ENCODE assay signal across 15 cellular contexts in the genomic region with DNA sequence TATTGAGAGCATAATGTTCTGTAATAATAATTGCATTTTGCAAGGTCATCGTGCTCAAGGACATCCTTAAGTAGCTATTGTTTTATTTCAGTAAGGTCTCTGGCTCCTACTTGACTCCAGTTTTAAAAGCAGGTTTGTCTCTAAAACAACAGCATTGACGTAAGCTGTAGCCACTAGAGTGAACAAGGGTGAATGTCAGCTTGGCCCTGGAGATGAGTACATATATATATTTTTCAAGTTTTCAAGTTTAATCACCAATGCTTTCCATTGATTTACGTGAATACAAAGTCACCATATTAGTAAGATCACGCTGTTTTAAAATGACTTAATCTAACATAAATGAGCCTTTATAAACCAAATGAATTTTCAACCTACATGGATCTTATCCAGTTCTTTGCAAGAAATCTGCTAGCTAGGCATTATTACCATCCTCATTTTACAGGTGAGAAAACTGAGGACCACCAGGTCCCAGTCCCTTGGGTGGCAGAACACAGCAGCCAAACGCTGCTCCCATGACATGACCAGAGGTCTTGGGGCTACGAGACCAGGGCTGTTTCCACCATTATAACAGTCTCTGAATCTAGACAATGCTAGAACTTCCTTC. TPM values are rescaled to one million over a fixed set of nuclear protein-coding genes. Genes with fewer than 3 reads are reported as not detected.
DNase-seq lines count a peak whose midpoint lies in the region; ATAC-seq and TF ChIP-seq lines count a peak whose summit lies in the region.
"Had no signal": no experiment of that assay in that cellular context is flagged by ENCODE, and none has a peak within 500 bp of the region (broad histone marks: within the 10 kb centered on the region; RNA-seq: fewer than 3 reads in every experiment).

No MANE protein-coding gene starts in this region.

- H3K4me3 ChIP-seq in dorsolateral prefrontal cortex: no peak overlapping the region

- H3K4me3 Mint-ChIP-seq in activated CD4-positive, alpha-beta T cell treated with anti-CD3 and anti-CD28 coated beads for 36 hours: no peak overlapping the region
- no peak overlapping the region for H3K4me3 Mint-ChIP-seq in activated CD4-positive, alpha-beta T cell treated with anti-CD3 and anti-CD28 coated beads, Interleukin-2, amount 10 ng/mL, durations not matched to agents 24 days and 14 days
- H3K4me3 Mint-ChIP-seq in stimulated activated effector memory CD8-positive, alpha-beta T cell treated with anti-CD3 and anti-CD28 coated beads, Interleukin-12 subunit alpha, Interleukin-12 subunit beta, amount 100 ng/mL, for 72 hours: no peak overlapping the region
- no peak overlapping the region for H3K4me3 Mint-ChIP-seq in CD14-positive monocyte
- H3K4me3 Mint-ChIP-seq: CD4-positive, alpha-beta T cell; HFFc6; IgD-negative memory B cell had no signal

- H3K27me3 ChIP-seq in dorsolateral prefrontal cortex: peaks cover 0 to 7% (median 0%) of the 10 kb centered on the region in 45 donors
- H3K27me3 ChIP-seq: BE2C had no signal

- no peak overlapping the region for H3K27ac Mint-ChIP-seq in activated CD4-positive, alpha-beta T cell treated with anti-CD3 and anti-CD28 coated beads for 36 hours
- no peak overlapping the region for H3K27ac Mint-ChIP-seq in activated CD4-positive, alpha-beta T cell treated with anti-CD3 and anti-CD28 coated beads, Interleukin-2, amount 10 ng/mL, durations not matched to agents 24 days and 14 days
- no peak overlapping the region for H3K27ac Mint-ChIP-seq in stimulated activated effector memory CD8-positive, alpha-beta T cell treated with anti-CD3 and anti-CD28 coated beads, Interleukin-12 subunit alpha, Interleukin-12 subunit beta, amount 100 ng/mL, for 72 hours
- H3K27ac Mint-ChIP-seq in CD14-positive monocyte: no peak overlapping the region
- H3K27ac Mint-ChIP-seq: CD4-positive, alpha-beta T cell; HFFc6; IgD-negative memory B cell had no signal

- no peaks in the 10 kb centered on the region for H3K4me1 Mint-ChIP-seq in activated CD4-positive, alpha-beta T cell treated with anti-CD3 and anti-CD28 coated beads for 36 hours
- no peaks in the 10 kb centered on the region for H3K4me1 Mint-ChIP-seq in activated CD4-positive, alpha-beta T cell treated with anti-CD3 and anti-CD28 coated beads, Interleukin-2, amount 10 ng/mL, durations not matched to agents 24 days and 14 days
- no peaks in the 10 kb centered on the region for H3K4me1 Mint-ChIP-seq in stimulated activated effector memory CD8-positive, alpha-beta T cell treated with anti-CD3 and anti-CD28 coated beads, Interleukin-12 subunit alpha, Interleukin-12 subunit beta, amount 100 ng/mL, for 72 hours
- no peaks in the 10 kb centered on the region for H3K4me1 Mint-ChIP-seq in CD14-positive monocyte

- intact Hi-C loops in activated CD4-positive, alpha-beta T cell treated with anti-CD3 and anti-CD28 coated beads for 36 hours (cut with DNase I, micrococcal nuclease): no loop called here
- intact Hi-C loops in activated CD4-positive, alpha-beta T cell treated with anti-CD3 and anti-CD28 coated beads, Interleukin-2, amount 10 ng/mL, durations not matched to agents 24 days and 14 days (cut with micrococcal nuclease): no loop called here
- intact Hi-C loops in dorsolateral prefrontal cortex (cut with DNase I) (loop anchor here (5.0 to 10.0 kb wide), 2 partner anchors 224 to 271 kb away; no protein-coding TSS in a partner anchor), CD14-positive monocyte (cut with micrococcal nuclease) (loop anchor here in 1 of 2 donors (10.0 kb wide), 1 partner anchor 301 kb away; no protein-coding TSS in a partner anchor)

- H3K27ac ChIP-seq in dorsolateral prefrontal cortex: peak overlapping the region in 33 of 59 donors; percentile 1 to 87 (median 74)

- POLR2A ChIA-PET in activated CD4-positive, alpha-beta T cell treated with anti-CD3 and anti-CD28 coated beads for 36 hours (lab: Charles Lee): no interaction called here

- CTCF ChIA-PET in activated CD4-positive, alpha-beta T cell treated with anti-CD3 and anti-CD28 coated beads for 36 hours (lab: Charles Lee): interaction anchor here (1.2 to 5.5 kb wide), 4 partner anchors 9 to 298 kb away, joined by 3 to 70 read pairs (median 15); no protein-coding TSS in a partner anchor

- TF ChIP-seq CTCF in dorsolateral prefrontal cortex (IDR thresholded peaks at IDR 0.05 in 54 of 56, conservative IDR thresholded peaks at IDR 0.05 in 2 of 56; ENCODE audit: low read depth in 1 of 56, partially characterized antibody in 56 of 56): no peak
- no peak for TF ChIP-seq CTCF in CD14-positive monocyte (IDR thresholded peaks at IDR 0.05)

- no peaks in the 10 kb centered on the region for H3K9me3 Mint-ChIP-seq in activated CD4-positive, alpha-beta T cell treated with anti-CD3 and anti-CD28 coated beads for 36 hours (ENCODE audit: low read depth)
- H3K9me3 Mint-ChIP-seq in activated CD4-positive, alpha-beta T cell treated with anti-CD3 and anti-CD28 coated beads, Interleukin-2, amount 10 ng/mL, durations not matched to agents 24 days and 14 days: no peaks in the 10 kb centered on the region
- H3K9me3 Mint-ChIP-seq in stimulated activated effector memory CD8-positive, alpha-beta T cell treated with anti-CD3 and anti-CD28 coated beads, Interleukin-12 subunit alpha, Interleukin-12 subunit beta, amount 100 ng/mL, for 72 hours: no peaks in the 10 kb centered on the region
- H3K9me3 Mint-ChIP-seq in CD14-positive monocyte: no peaks in the 10 kb centered on the region
- H3K9me3 Mint-ChIP-seq: CD4-positive, alpha-beta T cell; IgD-negative memory B cell had no signal

- ATAC-seq in activated CD4-positive, alpha-beta T cell treated with anti-CD3 and anti-CD28 coated beads for 36 hours: peak; percentile 23
- peak; percentile 70 for ATAC-seq in stimulated activated effector memory CD8-positive, alpha-beta T cell treated with anti-CD3 and anti-CD28 coated beads, Interleukin-12 subunit alpha, Interleukin-12 subunit beta, amount 100 ng/mL, for 72 hours
- no peak for ATAC-seq in HG02870 (IDR thresholded peaks at IDR 0.05; ENCODE audit: unreplicated experiment)

- H3K36me3 Mint-ChIP-seq in activated CD4-positive, alpha-beta T cell treated with anti-CD3 and anti-CD28 coated beads for 36 hours (ENCODE audit: low read depth): no peaks in the 10 kb centered on the region
- no peaks in the 10 kb centered on the region for H3K36me3 Mint-ChIP-seq in activated CD4-positive, alpha-beta T cell treated with anti-CD3 and anti-CD28 coated beads, Interleukin-2, amount 10 ng/mL, durations not matched to agents 24 days and 14 days (ENCODE audit: low read depth)
- H3K36me3 Mint-ChIP-seq in stimulated activated effector memory CD8-positive, alpha-beta T cell treated with anti-CD3 and anti-CD28 coated beads, Interleukin-12 subunit alpha, Interleukin-12 subunit beta, amount 100 ng/mL, for 72 hours: no peaks in the 10 kb centered on the region
- H3K36me3 Mint-ChIP-seq in CD14-positive monocyte: no peaks in the 10 kb centered on the region
- H3K36me3 Mint-ChIP-seq: IgD-negative memory B cell had no signal

- peaks cover 2% of the 10 kb centered on the region for H3K27me3 Mint-ChIP-seq in activated CD4-positive, alpha-beta T cell treated with anti-CD3 and anti-CD28 coated beads for 36 hours
- H3K27me3 Mint-ChIP-seq in activated CD4-positive, alpha-beta T cell treated with anti-CD3 and anti-CD28 coated beads, Interleukin-2, amount 10 ng/mL, durations not matched to agents 24 days and 14 days: peaks cover 30% of the 10 kb centered on the region
- H3K27me3 Mint-ChIP-seq in CD14-positive monocyte (ENCODE audit: low read depth in 3 of 3): peaks cover 0 to 2% (median 0%) of the 10 kb centered on the region in 3 donors

- DNase-seq in activated CD4-positive, alpha-beta T cell treated with anti-CD3 and anti-CD28 coated beads for 36 hours: no peak
- DNase-seq in activated CD4-positive, alpha-beta T cell treated with anti-CD3 and anti-CD28 coated beads, Interleukin-2, amount 10 ng/mL, durations not matched to agents 24 days and 14 days: no peak
- no peak for DNase-seq in dorsolateral prefrontal cortex
- DNase-seq in stimulated activated effector memory CD8-positive, alpha-beta T cell treated with anti-CD3 and anti-CD28 coated beads, Interleukin-12 subunit alpha, Interleukin-12 subunit beta, amount 100 ng/mL, for 72 hours (ENCODE audit: low spot score in 2 of 2): no peak
- no peak for DNase-seq in CD14-positive monocyte (ENCODE audit: low spot score)
- no peak for DNase-seq in AG08395 (ENCODE audit: low spot score)
- DNase-seq: 8988T; BE2C; C1 segment of cervical spinal cord; Caco-2; CD4-positive, alpha-beta T cell; HCEC 1CT; HFFc6 had no signal

RNA-seq across cellular contexts. Expression of gene ELMO1, which starts 57.2 kb away (rescaled TPM):
- 100 to 1,000 TPM in 1 of 2 experiments, 10 to 100 TPM in 1; 96.2 to 173 TPM for total RNA-seq in activated CD4-positive, alpha-beta T cell treated with anti-CD3 and anti-CD28 coated beads for 36 hours
- 110 and 121 TPM in 2 replicates for total RNA-seq in activated CD4-positive, alpha-beta T cell treated with anti-CD3 and anti-CD28 coated beads, Interleukin-2, amount 10 ng/mL, durations not matched to agents 24 days and 14 days
- 100 to 1,000 TPM in 119 of 120 experiments, 10 to 100 TPM in 1; 96.6 to 391 (median 224) TPM for total RNA-seq in dorsolateral prefrontal cortex
- 10 to 100 TPM; 46.6 to 46.7 TPM for polyA plus RNA-seq in CD14-positive monocyte
- total RNA-seq: HFFc6 had no signal

Comparison
In these comparisons a context has a peak if more than half of its experiments do, and no peak if none do; other contexts are left out.
1. intact Hi-C loops: an anchor here in dorsolateral prefrontal cortex (5.0 to 10.0 kb wide); none called in activated CD4-positive, alpha-beta T cell treated with anti-CD3 and anti-CD28 coated beads for 36 hours and activated CD4-positive, alpha-beta T cell treated with anti-CD3 and anti-CD28 coated beads, Interleukin-2, amount 10 ng/mL, durations not matched to agents 24 days and 14 days.